Comparison of ENCODE assay signal across 1 cellular context in the genomic region with DNA sequence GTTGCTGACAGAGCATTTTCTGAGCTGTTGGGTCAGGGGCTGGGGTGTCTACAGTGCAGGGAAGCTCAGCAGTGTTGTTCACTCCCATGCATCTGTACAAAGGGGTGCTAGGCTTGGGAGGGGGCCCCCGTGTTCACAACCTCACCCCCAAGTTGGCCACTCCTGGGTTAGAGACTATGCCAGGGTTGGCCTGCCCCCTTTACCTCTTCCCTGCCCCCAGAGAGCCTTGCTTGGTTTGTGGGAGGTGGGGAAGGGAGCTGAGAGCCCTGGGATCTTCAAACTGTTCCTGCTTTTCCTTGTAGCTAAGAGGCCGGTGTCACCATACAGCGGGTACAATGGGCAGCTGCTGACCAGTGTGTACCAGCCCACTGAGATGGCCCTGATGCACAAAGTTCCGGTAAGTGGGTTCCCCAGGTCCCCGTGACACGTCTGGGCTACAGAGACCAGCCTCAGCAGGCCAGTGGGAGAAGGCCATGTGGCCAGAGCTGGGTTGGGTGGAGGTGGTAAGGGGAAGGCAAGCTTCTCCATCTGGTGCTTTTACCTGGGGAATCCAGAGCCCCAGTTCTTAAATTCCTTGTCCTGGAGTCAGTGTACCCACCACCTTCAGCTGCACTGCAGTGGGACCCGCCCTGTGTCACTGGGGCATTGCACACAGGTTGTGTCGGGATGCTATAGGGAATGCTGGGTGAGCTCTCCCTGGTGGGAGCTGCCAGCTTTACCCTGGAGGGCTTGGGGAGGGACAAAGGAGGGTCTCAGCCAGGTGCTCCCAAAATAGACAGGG.
TF ChIP-seq lines count a peak whose summit lies in the region.

No MANE protein-coding gene starts in this region.

TF ChIP-seq in SK-N-SH treated with all-trans-retinoic acid at 6 μM for 48 hours, 23 proteins besides CTCF, POLR2A, EP300 and RAD21 (continued from another document):
- TF ChIP-seq RARB (CRISPR knock-in tag; IDR thresholded peaks at IDR 0.05) (no peak), TOX (CRISPR knock-in tag; IDR thresholded peaks at IDR 0.05; ENCODE audit: borderline replicate concordance) (no peak), ZNF565 (CRISPR knock-in tag; conservative IDR thresholded peaks at IDR 0.05; ENCODE audit: low read depth) (no peak)
- TF ChIP-seq, protein P1, sequence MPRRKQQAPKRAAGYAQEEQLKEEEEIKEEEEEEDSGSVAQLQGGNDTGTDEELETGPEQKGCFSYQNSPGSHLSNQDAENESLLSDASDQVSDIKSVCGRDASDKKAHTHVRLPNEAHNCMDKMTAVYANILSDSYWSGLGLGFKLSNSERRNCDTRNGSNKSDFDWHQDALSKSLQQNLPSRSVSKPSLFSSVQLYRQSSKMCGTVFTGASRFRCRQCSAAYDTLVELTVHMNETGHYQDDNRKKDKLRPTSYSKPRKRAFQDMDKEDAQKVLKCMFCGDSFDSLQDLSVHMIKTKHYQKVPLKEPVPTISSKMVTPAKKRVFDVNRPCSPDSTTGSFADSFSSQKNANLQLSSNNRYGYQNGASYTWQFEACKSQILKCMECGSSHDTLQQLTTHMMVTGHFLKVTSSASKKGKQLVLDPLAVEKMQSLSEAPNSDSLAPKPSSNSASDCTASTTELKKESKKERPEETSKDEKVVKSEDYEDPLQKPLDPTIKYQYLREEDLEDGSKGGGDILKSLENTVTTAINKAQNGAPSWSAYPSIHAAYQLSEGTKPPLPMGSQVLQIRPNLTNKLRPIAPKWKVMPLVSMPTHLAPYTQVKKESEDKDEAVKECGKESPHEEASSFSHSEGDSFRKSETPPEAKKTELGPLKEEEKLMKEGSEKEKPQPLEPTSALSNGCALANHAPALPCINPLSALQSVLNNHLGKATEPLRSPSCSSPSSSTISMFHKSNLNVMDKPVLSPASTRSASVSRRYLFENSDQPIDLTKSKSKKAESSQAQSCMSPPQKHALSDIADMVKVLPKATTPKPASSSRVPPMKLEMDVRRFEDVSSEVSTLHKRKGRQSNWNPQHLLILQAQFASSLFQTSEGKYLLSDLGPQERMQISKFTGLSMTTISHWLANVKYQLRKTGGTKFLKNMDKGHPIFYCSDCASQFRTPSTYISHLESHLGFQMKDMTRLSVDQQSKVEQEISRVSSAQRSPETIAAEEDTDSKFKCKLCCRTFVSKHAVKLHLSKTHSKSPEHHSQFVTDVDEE (CRISPR knock-in tag; IDR thresholded peaks at IDR 0.05), result no peak
